ENCODE assay signal across 18 cellular contexts in the genomic region with DNA sequence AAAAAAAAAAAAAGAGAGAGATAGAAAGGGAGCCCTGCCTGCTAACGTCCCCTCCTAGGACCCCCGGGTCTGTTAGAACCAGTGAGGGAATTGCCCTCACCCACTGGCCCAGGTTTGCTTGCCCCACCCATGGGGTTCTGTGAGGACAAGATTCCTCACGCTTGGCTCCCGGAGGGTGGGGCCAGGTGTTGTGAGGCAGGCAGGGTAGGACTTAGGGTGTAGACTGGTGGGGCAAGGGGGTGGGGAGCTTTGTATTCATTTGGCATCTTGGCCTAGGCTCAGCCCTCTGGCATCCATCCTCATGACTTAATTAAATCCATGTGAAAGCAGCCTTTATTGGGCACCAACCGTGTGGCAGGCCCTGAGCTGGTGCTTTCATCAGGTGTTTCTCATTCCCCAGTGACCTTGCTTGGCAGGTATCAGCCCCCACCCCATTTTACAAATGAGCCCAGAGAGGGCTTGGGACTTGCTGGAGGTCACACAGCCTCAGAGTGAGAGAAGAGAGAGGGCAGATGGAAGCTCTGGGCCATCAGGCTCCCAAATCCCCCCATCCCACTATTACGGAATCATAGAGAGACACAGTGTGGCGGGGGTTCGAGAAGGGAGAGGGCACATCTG. TPM values are rescaled to one million over a fixed set of nuclear protein-coding genes. Genes with fewer than 3 reads are reported as not detected.
A peak's percentile ranks its signal among the peaks of the same experiment; 100 is the strongest.
DNase-seq lines count a peak whose midpoint lies in the region; ATAC-seq and TF ChIP-seq lines count a peak whose summit lies in the region.
"Had no signal": no experiment of that assay in that cellular context is flagged by ENCODE, and none has a peak within 500 bp of the region (broad histone marks: within the 10 kb centered on the region; RNA-seq: fewer than 3 reads in every experiment).

No MANE protein-coding gene starts in this region.

- no peaks in the 10 kb centered on the region for H3K9me3 ChIP-seq in transverse colon
- H3K9me3 ChIP-seq in left lung = no peaks in the 10 kb centered on the region
- H3K9me3 ChIP-seq in A673 (ENCODE audit: low read depth, low read length, poor library complexity, severe bottlenecking) = no peaks in the 10 kb centered on the region
- H3K9me3 ChIP-seq: Caco-2 had no signal

- no peak for TF ChIP-seq POLR2A in transverse colon (IDR thresholded peaks at IDR 0.05)

- CTCF ChIA-PET in A673 (lab: Charles Lee) = no interaction called here

- TF ChIP-seq CTCF in transverse colon (IDR thresholded peaks at IDR 0.05) (no peak), left lung (IDR thresholded peaks at IDR 0.05) (no peak), A673 (conservative IDR thresholded peaks at IDR 0.05; ENCODE audit: low read depth, low read length) (no peak)

- H3K4me1 ChIP-seq in transverse colon = peaks cover 0 to 6% (median 0%) of the 10 kb centered on the region in 4 donors
- no peaks in the 10 kb centered on the region for H3K4me1 ChIP-seq in left lung
- no peaks in the 10 kb centered on the region for H3K4me1 ChIP-seq in A673 (ENCODE audit: insufficient read depth, low read length, poor library complexity, severe bottlenecking)

- BruUV-seq in A673 (replicated peaks; lab: Mats Ljungman, UMichigan) = no TSS peak

- H3K4me1 Mint-ChIP-seq in activated naive CD8-positive, alpha-beta T cell treated with anti-CD3 and anti-CD28 coated beads, Interleukin-2, amount 10 ng/mL, durations not matched to agents 7 days and 5 days = no peaks in the 10 kb centered on the region
- no peaks in the 10 kb centered on the region for H3K4me1 Mint-ChIP-seq in activated naive CD8-positive, alpha-beta T cell treated with anti-CD3 and anti-CD28 coated beads, Interleukin-2, amount 50 U/mL, for 24 hours

- in situ Hi-C loops in transverse colon (cut with MboI; ENCODE audit: low pct_ligation_motif_present in 1 of 4, low pct_unique_long_range_greater_than_20kb in 1 of 4, low sequenced_read_pairs in 3 of 4) = loop anchor here in 1 of 4 donors (25.0 kb wide), 1 partner anchor 304 kb away; no protein-coding TSS in a partner anchor

- no peak for ATAC-seq in activated naive CD8-positive, alpha-beta T cell treated with anti-CD3 and anti-CD28 coated beads, Interleukin-2, amount 10 ng/mL, durations not matched to agents 7 days and 5 days (ENCODE audit: low read depth)
- no peak for ATAC-seq in activated naive CD8-positive, alpha-beta T cell treated with anti-CD3 and anti-CD28 coated beads, Interleukin-2, amount 50 U/mL, for 24 hours
- ATAC-seq in left lung = no peak
- ATAC-seq: GM12878 had no signal

- H3K36me3 ChIP-seq in transverse colon (no peaks in the 10 kb centered on the region), left lung (peaks cover 0 to 5% of the 10 kb centered on the region in 2 donors), A673 (ENCODE audit: insufficient read depth, low read length, poor library complexity, severe bottlenecking) (no peaks in the 10 kb centered on the region)

- WGBS in transverse colon (ENCODE audit: low coverage in 1 of 2), 2 donors = 70 to 100% methylated on average over 2 to 8 of the region's 8 CpGs

- H3K4me3 Mint-ChIP-seq in activated naive CD8-positive, alpha-beta T cell treated with anti-CD3 and anti-CD28 coated beads, Interleukin-2, amount 10 ng/mL, durations not matched to agents 7 days and 5 days = no peak overlapping the region
- H3K4me3 Mint-ChIP-seq in activated naive CD8-positive, alpha-beta T cell treated with anti-CD3 and anti-CD28 coated beads, Interleukin-2, amount 50 U/mL, for 24 hours = no peak overlapping the region

- no peak overlapping the region for H3K27ac Mint-ChIP-seq in activated naive CD8-positive, alpha-beta T cell treated with anti-CD3 and anti-CD28 coated beads, Interleukin-2, amount 10 ng/mL, durations not matched to agents 7 days and 5 days
- H3K27ac Mint-ChIP-seq in activated naive CD8-positive, alpha-beta T cell treated with anti-CD3 and anti-CD28 coated beads, Interleukin-2, amount 50 U/mL, for 24 hours = no peak overlapping the region

- no peaks in the 10 kb centered on the region for H3K27me3 ChIP-seq in transverse colon
- H3K27me3 ChIP-seq in left lung = no peaks in the 10 kb centered on the region
- H3K27me3 ChIP-seq in A673 (replicated peaks; ENCODE audit: insufficient read depth, low read depth, low read length, poor library complexity) = no peaks in the 10 kb centered on the region

- H3K9me3 Mint-ChIP-seq in activated naive CD8-positive, alpha-beta T cell treated with anti-CD3 and anti-CD28 coated beads, Interleukin-2, amount 10 ng/mL, durations not matched to agents 7 days and 5 days = no peaks in the 10 kb centered on the region
- no peaks in the 10 kb centered on the region for H3K9me3 Mint-ChIP-seq in activated naive CD8-positive, alpha-beta T cell treated with anti-CD3 and anti-CD28 coated beads, Interleukin-2, amount 50 U/mL, for 24 hours

- intact Hi-C loops in transverse colon (cut with DNase I; ENCODE audit: low total_unique reads) = no loop called here
- intact Hi-C loops in left lung (cut with DNase I) = no loop called here
- intact Hi-C loops in A673 (cut with micrococcal nuclease; ENCODE audit: unreplicated experiment) = no loop called here

- no peaks in the 10 kb centered on the region for H3K36me3 Mint-ChIP-seq in activated naive CD8-positive, alpha-beta T cell treated with anti-CD3 and anti-CD28 coated beads, Interleukin-2, amount 10 ng/mL, durations not matched to agents 7 days and 5 days
- no peaks in the 10 kb centered on the region for H3K36me3 Mint-ChIP-seq in activated naive CD8-positive, alpha-beta T cell treated with anti-CD3 and anti-CD28 coated beads, Interleukin-2, amount 50 U/mL, for 24 hours (ENCODE audit: low read depth)

- H3K4me3 ChIP-seq in transverse colon (no peak overlapping the region), left lung (no peak overlapping the region), A673 (ENCODE audit: low read depth, low read length, poor library complexity, severe bottlenecking) (no peak overlapping the region)
- H3K4me3 ChIP-seq: GM12878, GM23248 had no signal

- peak; percentile 6 for DNase-seq in activated naive CD8-positive, alpha-beta T cell treated with anti-CD3 and anti-CD28 coated beads, Interleukin-2, amount 10 ng/mL, durations not matched to agents 7 days and 5 days
- no peak for DNase-seq in activated naive CD8-positive, alpha-beta T cell treated with anti-CD3 and anti-CD28 coated beads, Interleukin-2, amount 50 U/mL, for 24 hours
- peak; percentile 33 for DNase-seq in epithelial cell of prostate (ENCODE audit: low read depth, low spot score)
- peak; percentile 71 for DNase-seq in mesenteric fat pad (ENCODE audit: low spot score)
- DNase-seq in transverse colon = peak; percentile 66
- DNase-seq in left lung = no peak
- no peak for DNase-seq in A673 (ENCODE audit: low spot score)
- DNase-seq in midbrain (lab: John Stamatoyannopoulos, UW) = no peak
- DNase-seq: AML-193, GM23248, KBM-7, NCI-H1436 treated with DMSO at 0.1 percent for 48 hours, NCI-H2107, NCI-H226, NCI-H526 had no signal

- H3K27me3 Mint-ChIP-seq in activated naive CD8-positive, alpha-beta T cell treated with anti-CD3 and anti-CD28 coated beads, Interleukin-2, amount 10 ng/mL, durations not matched to agents 7 days and 5 days = peaks cover 5% of the 10 kb centered on the region
- H3K27me3 Mint-ChIP-seq in activated naive CD8-positive, alpha-beta T cell treated with anti-CD3 and anti-CD28 coated beads, Interleukin-2, amount 50 U/mL, for 24 hours = peaks cover 2% of the 10 kb centered on the region

- TF ChIP-seq EP300 in transverse colon (IDR thresholded peaks at IDR 0.05; ENCODE audit: low read depth) = no peak

- H3K27ac ChIP-seq in epithelial cell of prostate (no peak overlapping the region), transverse colon (no peak overlapping the region), left lung (no peak overlapping the region), A673 (ENCODE audit: low read depth, low read length, poor library complexity, severe bottlenecking) (no peak overlapping the region)
- H3K27ac ChIP-seq: GM23248 had no signal

- POLR2A ChIA-PET in activated naive CD8-positive, alpha-beta T cell treated with anti-CD3 and anti-CD28 coated beads, Interleukin-2, amount 10 ng/mL, durations not matched to agents 7 days and 5 days (lab: Charles Lee) = interaction anchor here (0.7 to 1.3 kb wide), 2 partner anchors 38 to 50 kb away, joined by 3 to 4 read pairs; partner anchors contain the start of gene CDKN1A
- POLR2A ChIA-PET in A673 (lab: Charles Lee; ENCODE audit: low non-redundant PET) = no interaction called here

RNA-seq across cellular contexts. Expression of gene RAB44, which starts 19.0 kb away (rescaled TPM):
- not detected for total RNA-seq in activated naive CD8-positive, alpha-beta T cell treated with anti-CD3 and anti-CD28 coated beads, Interleukin-2, amount 10 ng/mL, durations not matched to agents 7 days and 5 days
- total RNA-seq in mesenteric fat pad = 0.35 TPM
- 1 to 10 TPM in 1 of 4 donors, under 1 TPM in 3; 0.14 to 1.1 (median 0.46) TPM for total RNA-seq in transverse colon
- total RNA-seq in left lung = under 1 TPM; 0.26 to 0.37 TPM
- total RNA-seq in A673 (2021) = 0.07 TPM in 1 of 2 replicates, not detected in the other
- total RNA-seq: Caco-2, GM23248, RPMI7951 had no signal

RNA-seq across cellular contexts. Expression of gene CDKN1A, which starts 38.1 kb away (rescaled TPM):
- total RNA-seq in activated naive CD8-positive, alpha-beta T cell treated with anti-CD3 and anti-CD28 coated beads, Interleukin-2, amount 10 ng/mL, durations not matched to agents 7 days and 5 days = 10 to 100 TPM; 25.1 to 25.9 TPM
- 245 TPM for total RNA-seq in mesenteric fat pad
- 100 to 1,000 TPM in 3 of 4 donors, 10 to 100 TPM in 1; 34.6 to 613 (median 264) TPM for total RNA-seq in transverse colon
- 100 to 1,000 TPM in 1 of 2 donors, 10 to 100 TPM in 1; 66.9 to 240 TPM for total RNA-seq in left lung
- total RNA-seq in A673 (2021) = 30.4 and 33.6 TPM in 2 replicates

Comparison
In these comparisons a context has a peak if more than half of its experiments do, and no peak if none do; other contexts are left out.
1. DNase-seq: peak in activated naive CD8-positive, alpha-beta T cell treated with anti-CD3 and anti-CD28 coated beads, Interleukin-2, amount 10 ng/mL, durations not matched to agents 7 days and 5 days (single experiment), epithelial cell of prostate (single experiment), mesenteric fat pad (single experiment) and transverse colon (single experiment); none in activated naive CD8-positive, alpha-beta T cell treated with anti-CD3 and anti-CD28 coated beads, Interleukin-2, amount 50 U/mL, for 24 hours (single experiment), left lung (0 of 2), A673 (single experiment) and midbrain (single experiment).